In genomic region chr7:142801601-142802295, GRCh38 we compare ENCODE assay signal across 18 cellular contexts. TPM values are rescaled to one million over a fixed set of nuclear protein-coding genes. Genes with fewer than 3 reads are reported as not detected.
DNase-seq lines count a peak whose midpoint lies in the region; ATAC-seq, FAIRE-seq and TF ChIP-seq lines count a peak whose summit lies in the region.
"Had no signal": no experiment of that assay in that cellular context is flagged by ENCODE, and none has a peak within 500 bp of the region (broad histone marks: within the 10 kb centered on the region; RNA-seq: fewer than 3 reads in every experiment).

No MANE protein-coding gene starts in this region.

- peaks cover 95% of the 10 kb centered on the region for H3K79me2 ChIP-seq in DND-41 (ENCODE audit: insufficient read depth, low read length)

- in situ Hi-C loops in KBM-7 (cut with MboI; ENCODE audit: low pct_unique_long_range_greater_than_20kb, low sequenced_read_pairs): no loop called here

- H3K27me3 ChIP-seq in DND-41 (ENCODE audit: insufficient read depth, low read length, poor library complexity): no peaks in the 10 kb centered on the region
- peaks cover 0 to 14% of the 10 kb centered on the region in 2 donors for H3K27me3 ChIP-seq in Peyer's patch

- DNase-seq in DND-41 (peak; percentile 36), Peyer's patch (no peak), natural killer cell (no peak), GM10266 (ENCODE audit: extremely low spot score) (no peak), KBM-7 (no peak), frontal cortex (ENCODE audit: low spot score in 2 of 2) (no peak)
- no peak for DNase-seq in activated naive CD8-positive, alpha-beta T cell treated with anti-CD3 and anti-CD28 coated beads, Interleukin-2, amount 10 ng/mL, durations not matched to agents 7 days and 5 days
- DNase-seq: activated CD4-positive, alpha-beta T cell treated with anti-CD3 and anti-CD28 coated beads for 1 hour; gastrocnemius medialis; left ventricle myocardium superior; NCI-H1930; Right ventricle myocardium superior had no signal

- H3K36me3 ChIP-seq in DND-41 (ENCODE audit: insufficient read depth, low read length): peaks cover 73% of the 10 kb centered on the region
- no peaks in the 10 kb centered on the region for H3K36me3 ChIP-seq in Peyer's patch
- H3K36me3 ChIP-seq: gastrocnemius medialis, prostate gland had no signal

- POLR2A ChIA-PET in activated naive CD8-positive, alpha-beta T cell treated with anti-CD3 and anti-CD28 coated beads, Interleukin-2, amount 10 ng/mL, durations not matched to agents 7 days and 5 days (lab: Charles Lee): interaction anchor here (0.5 to 21.1 kb wide), 4 partner anchors 8 to 387 kb away, joined by 3 to 1271 read pairs (median 878); no protein-coding TSS in a partner anchor

- no peak for FAIRE-seq in frontal cortex (lab: Jason Lieb, UNC)
- FAIRE-seq: colon, HepG2 had no signal

- ATAC-seq in DND-41 (ENCODE audit: insufficient read depth, low read depth) (no peak), natural killer cell (no peak), GM21528 (IDR thresholded peaks at IDR 0.05; ENCODE audit: low FRiP score, unreplicated experiment) (no peak)
- no peak for ATAC-seq in activated naive CD8-positive, alpha-beta T cell treated with anti-CD3 and anti-CD28 coated beads, Interleukin-2, amount 10 ng/mL, durations not matched to agents 7 days and 5 days (ENCODE audit: low read depth)
- ATAC-seq: gastrocnemius medialis, HepG2, left ventricle myocardium superior had no signal

- no peaks in the 10 kb centered on the region for H3K27me3 Mint-ChIP-seq in activated naive CD8-positive, alpha-beta T cell treated with anti-CD3 and anti-CD28 coated beads, Interleukin-2, amount 10 ng/mL, durations not matched to agents 7 days and 5 days
- no peaks in the 10 kb centered on the region for H3K27me3 Mint-ChIP-seq in natural killer cell (ENCODE audit: low read depth in 2 of 2)

- H3K4me3 ChIP-seq in DND-41 (ENCODE audit: low read depth in 1 of 2, low read length in 2 of 2) (peak overlapping the region in 1 of 2 experiments; percentile 36; a peak in 3 of 4 replicates), Peyer's patch (no peak overlapping the region)
- H3K4me3 ChIP-seq: gastrocnemius medialis, prostate gland had no signal

- H3K4me3 Mint-ChIP-seq in activated naive CD8-positive, alpha-beta T cell treated with anti-CD3 and anti-CD28 coated beads, Interleukin-2, amount 10 ng/mL, durations not matched to agents 7 days and 5 days: peak overlapping the region; percentile 94
- H3K4me3 Mint-ChIP-seq in natural killer cell: peak overlapping the region; percentile 71
- H3K4me3 Mint-ChIP-seq: type B pancreatic cell had no signal

- H3K4me1 ChIP-seq in DND-41 (ENCODE audit: insufficient read depth, low read length) (peaks cover 86% of the 10 kb centered on the region), Peyer's patch (peaks cover 0 to 22% (median 9%) of the 10 kb centered on the region in 4 donors)
- H3K4me1 ChIP-seq: prostate gland had no signal

- TF ChIP-seq POLR2A in Peyer's patch (IDR thresholded peaks at IDR 0.05): no peak

- no peak overlapping the region for H2AFZ ChIP-seq in DND-41 (ENCODE audit: low read depth, low read length)

- H3K9ac ChIP-seq in DND-41 (ENCODE audit: low read depth, low read length): peak overlapping the region; percentile 99

- peak overlapping the region; percentile 55 for H3K4me2 ChIP-seq in DND-41 (ENCODE audit: insufficient read depth, low read length)

- no peaks in the 10 kb centered on the region for H3K9me3 Mint-ChIP-seq in activated naive CD8-positive, alpha-beta T cell treated with anti-CD3 and anti-CD28 coated beads, Interleukin-2, amount 10 ng/mL, durations not matched to agents 7 days and 5 days
- no peaks in the 10 kb centered on the region for H3K9me3 Mint-ChIP-seq in natural killer cell
- H3K9me3 Mint-ChIP-seq: type B pancreatic cell had no signal

- no peaks in the 10 kb centered on the region for H4K20me1 ChIP-seq in DND-41 (ENCODE audit: insufficient read depth, low read length)

- H3K4me1 Mint-ChIP-seq in activated naive CD8-positive, alpha-beta T cell treated with anti-CD3 and anti-CD28 coated beads, Interleukin-2, amount 10 ng/mL, durations not matched to agents 7 days and 5 days: peaks cover 79% of the 10 kb centered on the region
- H3K4me1 Mint-ChIP-seq in natural killer cell: peaks cover 93 to 94% of the 10 kb centered on the region in 2 donors

- intact Hi-C loops in natural killer cell (cut with micrococcal nuclease): no loop called here

- H3K27ac Mint-ChIP-seq in activated naive CD8-positive, alpha-beta T cell treated with anti-CD3 and anti-CD28 coated beads, Interleukin-2, amount 10 ng/mL, durations not matched to agents 7 days and 5 days: peak overlapping the region; percentile 99
- H3K27ac Mint-ChIP-seq in natural killer cell: peak overlapping the region; percentile 92 to 100
- H3K27ac Mint-ChIP-seq: type B pancreatic cell had no signal

- TF ChIP-seq CTCF in DND-41 (IDR thresholded peaks at IDR 0.05; ENCODE audit: borderline replicate concordance, extremely low read depth, low read length, poor library complexity, severe bottlenecking): no peak
- no peak for TF ChIP-seq CTCF in Peyer's patch (IDR thresholded peaks at IDR 0.05)
- no peak for TF ChIP-seq CTCF in natural killer cell (IDR thresholded peaks at IDR 0.05)
- no peak for TF ChIP-seq CTCF in GM10266 (IDR thresholded peaks at IDR 0.05; ENCODE audit: control insufficient read depth, insufficient read depth, low read depth, missing control alignments)

- H3K27ac ChIP-seq in DND-41 (ENCODE audit: low read length): peak overlapping the region; percentile 97
- H3K27ac ChIP-seq in Peyer's patch: peak overlapping the region in 3 of 4 donors; percentile 14 to 96 (median 74)
- H3K27ac ChIP-seq: gastrocnemius medialis, prostate gland had no signal

- H3K9me3 ChIP-seq in DND-41 (ENCODE audit: insufficient read depth, low read length, severe bottlenecking): no peaks in the 10 kb centered on the region
- no peaks in the 10 kb centered on the region for H3K9me3 ChIP-seq in Peyer's patch
- H3K9me3 ChIP-seq: gastrocnemius medialis, prostate gland had no signal

- peaks cover 70% of the 10 kb centered on the region for H3K36me3 Mint-ChIP-seq in activated naive CD8-positive, alpha-beta T cell treated with anti-CD3 and anti-CD28 coated beads, Interleukin-2, amount 10 ng/mL, durations not matched to agents 7 days and 5 days
- peaks cover 37% of the 10 kb centered on the region for H3K36me3 Mint-ChIP-seq in natural killer cell
- H3K36me3 Mint-ChIP-seq: type B pancreatic cell had no signal

RNA-seq across cellular contexts. Expression of gene PRSS2, which starts 31.0 kb away (rescaled TPM):
- 100 to 1,000 TPM in 3 of 4 donors, 10 to 100 TPM in 1; 29.7 to 243 (median 208) TPM for total RNA-seq in Peyer's patch
- total RNA-seq in activated naive CD8-positive, alpha-beta T cell treated with anti-CD3 and anti-CD28 coated beads, Interleukin-2, amount 10 ng/mL, durations not matched to agents 7 days and 5 days: not detected
- not detected for total RNA-seq in natural killer cell
- total RNA-seq in frontal cortex: not detected
- total RNA-seq: gastrocnemius medialis, HepG2, left ventricle myocardium superior, NCI-H460, prostate gland, Right ventricle myocardium superior had no signal

RNA-seq across cellular contexts. Expression of gene PRSS1, which starts 52.5 kb away (rescaled TPM):
- total RNA-seq in Peyer's patch: not detected
- total RNA-seq in activated naive CD8-positive, alpha-beta T cell treated with anti-CD3 and anti-CD28 coated beads, Interleukin-2, amount 10 ng/mL, durations not matched to agents 7 days and 5 days: not detected
- not detected for total RNA-seq in natural killer cell
- total RNA-seq in frontal cortex: not detected
- total RNA-seq: gastrocnemius medialis, HepG2, left ventricle myocardium superior, NCI-H460, prostate gland, Right ventricle myocardium superior had no signal

RNA-seq across cellular contexts. Expression of gene EPHB6, which starts 53.1 kb away (rescaled TPM):
- total RNA-seq in Peyer's patch (10 to 100 TPM in 1 of 4 donors, 1 to 10 TPM in 2, under 1 TPM in 1; 0.53 to 19.0 (median 5.5) TPM), natural killer cell (1 to 10 TPM; 2.3 to 6.8 (median 6.5) TPM), frontal cortex (29.3 TPM)
- 10 to 100 TPM; 20.1 to 25.2 TPM for total RNA-seq in activated naive CD8-positive, alpha-beta T cell treated with anti-CD3 and anti-CD28 coated beads, Interleukin-2, amount 10 ng/mL, durations not matched to agents 7 days and 5 days
- total RNA-seq: HepG2, NCI-H460 had no signal

Comparison
In these comparisons a context has a peak if more than half of its experiments do, and no peak if none do; other contexts are left out.
1. RNA of gene PRSS2, which starts 31.0 kb away (total RNA-seq): 29.7 to 243 TPM in Peyer's patch; not detected in activated naive CD8-positive, alpha-beta T cell treated with anti-CD3 and anti-CD28 coated beads, Interleukin-2, amount 10 ng/mL, durations not matched to agents 7 days and 5 days, not detected in natural killer cell and not detected in frontal cortex (single experiment); every median in the first group is over 10 times any median in the second.